In genomic region chr2:127840893-127841292, GRCh38 we compare ENCODE assay signal across 28 cellular contexts.
"Had no signal": no experiment of that assay in that cellular context is flagged by ENCODE, and none has a peak within 500 bp of the region (broad histone marks: within the 10 kb centered on the region; RNA-seq: fewer than 3 reads in every experiment).

No MANE protein-coding gene starts in this region.

- H3K27me3 ChIP-seq: colonic mucosa, dorsolateral prefrontal cortex, esophagus muscularis mucosa, esophagus squamous epithelium, foreskin keratinocyte, gastrocnemius medialis, gastroesophageal sphincter, heart left ventricle, heart right ventricle had no signal

- H3K4me3 ChIP-seq: colonic mucosa, coronary artery, dorsolateral prefrontal cortex, esophagus muscularis mucosa, esophagus squamous epithelium, gastrocnemius medialis, gastroesophageal sphincter, heart left ventricle, heart right ventricle had no signal

- FAIRE-seq: colon, endometrium, endothelial cell of umbilical vein, frontal cortex had no signal

- H3K4me1 ChIP-seq: colonic mucosa, esophagus muscularis mucosa, esophagus squamous epithelium, foreskin keratinocyte, gastrocnemius medialis, gastroesophageal sphincter, heart right ventricle had no signal

- H3K36me3 ChIP-seq: colonic mucosa had no signal

- DNase-seq: colonic mucosa; cortex of kidney; dermis blood vessel endothelial cell; dorsolateral prefrontal cortex; effector CD4-positive, alpha-beta T cell; effector CD8-positive, alpha-beta T cell; effector memory CD4-positive, alpha-beta T cell; effector memory CD8-positive, alpha-beta T cell; endodermal cell; erythroblast; esophagus squamous epithelium; foreskin fibroblast; foreskin keratinocyte; foreskin melanocyte; gastrocnemius medialis; glutamatergic neuron; head of caudate nucleus; heart left ventricle; heart right ventricle had no signal

- H3K27me3 Mint-ChIP-seq: effector memory CD8-positive, alpha-beta T cell had no signal

- H3K4me3 Mint-ChIP-seq: dendritic cell treated with granulocyte-macrophage colony-stimulating factor and Interleukin-4, amounts not matched to agents 40 ng/mL and 50 ng/mL, for 4 days; effector memory CD8-positive, alpha-beta T cell; endodermal cell had no signal

- H3K9me3 ChIP-seq: colonic mucosa, esophagus muscularis mucosa, esophagus squamous epithelium, gastrocnemius medialis, gastroesophageal sphincter, heart left ventricle, heart right ventricle had no signal

- H3K4me1 Mint-ChIP-seq: endodermal cell had no signal

- H3K27ac ChIP-seq: colonic mucosa, coronary artery, dorsolateral prefrontal cortex, epithelial cell of prostate, esophagus muscularis mucosa, esophagus squamous epithelium, foreskin keratinocyte, gastrocnemius medialis, gastroesophageal sphincter, heart left ventricle, heart right ventricle had no signal

- H3K9me3 Mint-ChIP-seq: dendritic cell treated with granulocyte-macrophage colony-stimulating factor and Interleukin-4, amounts not matched to agents 40 ng/mL and 50 ng/mL, for 4 days; effector memory CD8-positive, alpha-beta T cell; endodermal cell had no signal

- H3K27ac Mint-ChIP-seq: dendritic cell treated with granulocyte-macrophage colony-stimulating factor and Interleukin-4, amounts not matched to agents 40 ng/mL and 50 ng/mL, for 4 days; effector memory CD8-positive, alpha-beta T cell; endodermal cell had no signal
